28 cellular contexts compared by ENCODE assay signal in genomic region chr3:122912772-122913538, GRCh38.
DNase-seq lines count a peak whose midpoint lies in the region; ATAC-seq and TF ChIP-seq lines count a peak whose summit lies in the region.
"Had no signal": no experiment of that assay in that cellular context is flagged by ENCODE, and none has a peak within 500 bp of the region (broad histone marks: within the 10 kb centered on the region; RNA-seq: fewer than 3 reads in every experiment).

No MANE protein-coding gene starts in this region.

- H3K9me3 Mint-ChIP-seq in CD8-positive, alpha-beta T cell, result no peaks in the 10 kb centered on the region
- H3K9me3 Mint-ChIP-seq in endodermal cell, result no peaks in the 10 kb centered on the region
- H3K9me3 Mint-ChIP-seq: activated B cell treated with CpG ODN at 0.5 μM for 24 hours; activated naive CD8-positive, alpha-beta T cell treated with anti-CD3 and anti-CD28 coated beads, Interleukin-2, amount 50 U/mL, for 24 hours; mesothelial cell of epicardium had no signal

- no peaks in the 10 kb centered on the region for H3K79me2 ChIP-seq in parathyroid adenoma

- peaks cover 11% of the 10 kb centered on the region for H3K4me1 Mint-ChIP-seq in CD8-positive, alpha-beta T cell (ENCODE audit: low read depth)
- no peaks in the 10 kb centered on the region for H3K4me1 Mint-ChIP-seq in endodermal cell
- H3K4me1 Mint-ChIP-seq: mesothelial cell of epicardium had no signal

- intact Hi-C loops in CD8-positive, alpha-beta T cell (cut with DNase I, micrococcal nuclease), result no loop called here
- intact Hi-C loops in Right ventricle myocardium inferior (cut with DNase I), result no loop called here

- peaks cover 24% of the 10 kb centered on the region for H3K27me3 Mint-ChIP-seq in CD8-positive, alpha-beta T cell (ENCODE audit: low read depth)
- peaks cover 41% of the 10 kb centered on the region for H3K27me3 Mint-ChIP-seq in endodermal cell (ENCODE audit: insufficient read depth)

- no peaks in the 10 kb centered on the region for H3K9me3 ChIP-seq in CD8-positive, alpha-beta T cell (ENCODE audit: low read length)
- H3K9me3 ChIP-seq in endodermal cell (ENCODE audit: control insufficient read depth, low read length) (no peaks in the 10 kb centered on the region), parathyroid adenoma (ENCODE audit: control insufficient read depth, low read length) (no peaks in the 10 kb centered on the region)
- H3K9me3 ChIP-seq: gastroesophageal sphincter, neutrophil, prostate gland, transverse colon had no signal

- 96% methylated on average over 30 to 76 of the region's 76 CpGs for WGBS in endodermal cell (ENCODE audit: insufficient coverage in 1 of 2, insufficient read length in 1 of 2), 2 experiments

- POLR2A ChIA-PET in CD8-positive, alpha-beta T cell (lab: Charles Lee), result no interaction called here

- peak in 1 of 7 experiments; percentile 37 for DNase-seq in CD8-positive, alpha-beta T cell
- DNase-seq in HuH-7.5 (ENCODE audit: low spot score), result peak; percentile 9
- peak; percentile 54 for DNase-seq in endodermal cell
- no peak for DNase-seq in NCI-H446 treated with DMSO at 0.1 percent for 48 hours (lab: John Stamatoyannopoulos, UW)
- no peak for DNase-seq in NCI-H510A treated with DMSO at 0.1 percent for 48 hours (lab: John Stamatoyannopoulos, UW)
- no peak for DNase-seq in Right ventricle myocardium inferior (ENCODE audit: missing footprints)
- DNase-seq: activated B cell treated with CpG ODN at 0.5 μM for 24 hours; activated CD4-positive, alpha-beta T cell treated with anti-CD3 and anti-CD28 coated beads, Interleukin-2, amount 50 U/mL, for 4 hours; activated naive CD4-positive, alpha-beta T cell; activated naive CD8-positive, alpha-beta T cell treated with anti-CD3 and anti-CD28 coated beads, Interleukin-2, amount 50 U/mL, for 24 hours; DMS153; dorsolateral prefrontal cortex; HCEC 1CT; hippocampal formation; left ventricle myocardium superior; naive B cell; NCI-H446; NCI-H82; stimulated activated CD8-positive, alpha-beta memory T cell treated with anti-CD3 and anti-CD28 coated beads, Interleukin-4, amount 100 ng/mL, for 48 hours; transverse colon had no signal

- no peak overlapping the region for H3K4me2 ChIP-seq in parathyroid adenoma (ENCODE audit: low read length)
- H3K4me2 ChIP-seq: BLaER1 had no signal

- H3K4me1 ChIP-seq in CD8-positive, alpha-beta T cell (ENCODE audit: insufficient read depth, low read length), result no peaks in the 10 kb centered on the region
- H3K4me1 ChIP-seq in endodermal cell (ENCODE audit: control insufficient read depth, insufficient read depth, low read length) (no peaks in the 10 kb centered on the region), parathyroid adenoma (no peaks in the 10 kb centered on the region)
- H3K4me1 ChIP-seq: gastroesophageal sphincter, prostate gland, transverse colon had no signal

- TF ChIP-seq CTCF in CD8-positive, alpha-beta T cell (IDR thresholded peaks at IDR 0.05), result no peak
- no peak for TF ChIP-seq CTCF in endodermal cell (conservative IDR thresholded peaks at IDR 0.05)
- no peak for TF ChIP-seq CTCF in parathyroid adenoma (IDR thresholded peaks at IDR 0.05)

- no peak overlapping the region for H3K4me3 ChIP-seq in CD8-positive, alpha-beta T cell (ENCODE audit: low read depth, low read length)
- no peak overlapping the region for H3K4me3 ChIP-seq in endodermal cell (ENCODE audit: low read length)
- no peak overlapping the region for H3K4me3 ChIP-seq in parathyroid adenoma (ENCODE audit: low read depth, low read length)
- H3K4me3 ChIP-seq: BLaER1, dorsolateral prefrontal cortex, gastroesophageal sphincter, prostate gland, transverse colon had no signal

- no peak overlapping the region for H3K27ac ChIP-seq in CD8-positive, alpha-beta T cell (ENCODE audit: low read depth, low read length)
- no peak overlapping the region for H3K27ac ChIP-seq in endodermal cell (ENCODE audit: low read depth, low read length)
- H3K27ac ChIP-seq in parathyroid adenoma, result no peak overlapping the region
- H3K27ac ChIP-seq: BLaER1, dorsolateral prefrontal cortex, gastroesophageal sphincter, neutrophil, prostate gland, transverse colon had no signal

- ATAC-seq in CD8-positive, alpha-beta T cell, result no peak
- ATAC-seq in HG02678 (IDR thresholded peaks at IDR 0.05; ENCODE audit: unreplicated experiment) (no peak), Right ventricle myocardium inferior (no peak)
- ATAC-seq: activated naive CD8-positive, alpha-beta T cell treated with anti-CD3 and anti-CD28 coated beads, Interleukin-2, amount 50 U/mL, for 24 hours; gastroesophageal sphincter; left ventricle myocardium superior; sciatic nerve had no signal

- H2AFZ ChIP-seq in parathyroid adenoma, result peak overlapping the region; percentile 28

- H3K27ac Mint-ChIP-seq in CD8-positive, alpha-beta T cell, result no peak overlapping the region
- H3K27ac Mint-ChIP-seq in endodermal cell, result no peak overlapping the region
- H3K27ac Mint-ChIP-seq: activated B cell treated with CpG ODN at 0.5 μM for 24 hours; activated naive CD8-positive, alpha-beta T cell treated with anti-CD3 and anti-CD28 coated beads, Interleukin-2, amount 50 U/mL, for 24 hours; mesothelial cell of epicardium; naive B cell had no signal

- H3K9ac ChIP-seq in endodermal cell (ENCODE audit: extremely low read depth, low read length, poor library complexity, severe bottlenecking) (no peak overlapping the region), parathyroid adenoma (no peak overlapping the region)
- H3K9ac ChIP-seq: BLaER1 had no signal

- no peaks in the 10 kb centered on the region for H3K36me3 Mint-ChIP-seq in CD8-positive, alpha-beta T cell
- peaks cover 38% of the 10 kb centered on the region for H3K36me3 Mint-ChIP-seq in endodermal cell (ENCODE audit: low read depth)
- H3K36me3 Mint-ChIP-seq: mesothelial cell of epicardium had no signal

- CTCF ChIA-PET in CD8-positive, alpha-beta T cell (lab: Charles Lee), result no interaction called here

- H3K4me3 Mint-ChIP-seq in CD8-positive, alpha-beta T cell, result peak overlapping the region; percentile 26
- H3K4me3 Mint-ChIP-seq in endodermal cell, result no peak overlapping the region
- H3K4me3 Mint-ChIP-seq: activated B cell treated with CpG ODN at 0.5 μM for 24 hours; activated naive CD8-positive, alpha-beta T cell treated with anti-CD3 and anti-CD28 coated beads, Interleukin-2, amount 50 U/mL, for 24 hours; mesothelial cell of epicardium had no signal

- no peaks in the 10 kb centered on the region for H3K36me3 ChIP-seq in CD8-positive, alpha-beta T cell (ENCODE audit: insufficient read depth, low read length)
- H3K36me3 ChIP-seq in endodermal cell (ENCODE audit: control insufficient read depth, insufficient read depth, low read length), result peaks cover 21% of the 10 kb centered on the region
- H3K36me3 ChIP-seq in parathyroid adenoma (ENCODE audit: control insufficient read depth, insufficient read depth, low read length), result no peaks in the 10 kb centered on the region
- H3K36me3 ChIP-seq: BLaER1, gastroesophageal sphincter, neutrophil, prostate gland, transverse colon had no signal

- no peaks in the 10 kb centered on the region for H3K27me3 ChIP-seq in CD8-positive, alpha-beta T cell (ENCODE audit: insufficient read depth, low read length)
- no peaks in the 10 kb centered on the region for H3K27me3 ChIP-seq in endodermal cell (ENCODE audit: control insufficient read depth, insufficient read depth, low read length, poor library complexity, severe bottlenecking)
- H3K27me3 ChIP-seq in parathyroid adenoma (ENCODE audit: control insufficient read depth, insufficient read depth, low read length), result no peaks in the 10 kb centered on the region
- H3K27me3 ChIP-seq: BLaER1, dorsolateral prefrontal cortex had no signal

Comparison
In these comparisons a context has a peak if more than half of its experiments do, and no peak if none do; other contexts are left out.
1. DNase-seq: peak in HuH-7.5 (single experiment) and endodermal cell (single experiment); none in NCI-H446 treated with DMSO at 0.1 percent for 48 hours (single experiment), NCI-H510A treated with DMSO at 0.1 percent for 48 hours (single experiment) and Right ventricle myocardium inferior (single experiment).